In genomic region chr1:12157366-12158231, GRCh38 we compare ENCODE assay signal across 9 cellular contexts. TPM values are rescaled to one million over a fixed set of nuclear protein-coding genes. Genes with fewer than 3 reads are reported as not detected.
A peak's percentile ranks its signal among the peaks of the same experiment; 100 is the strongest.
DNase-seq lines count a peak whose midpoint lies in the region; ATAC-seq and TF ChIP-seq lines count a peak whose summit lies in the region.
"Had no signal": no experiment of that assay in that cellular context is flagged by ENCODE, and none has a peak within 500 bp of the region (broad histone marks: within the 10 kb centered on the region; RNA-seq: fewer than 3 reads in every experiment).

No MANE protein-coding gene starts in this region.

- H3K36me3 Mint-ChIP-seq in WTC11, result no peaks in the 10 kb centered on the region

- TF ChIP-seq CTCF in LNCaP clone FGC (IDR thresholded peaks at IDR 0.05; ENCODE audit: control insufficient read depth, extremely low read depth, insufficient read depth), result no peak
- no peak for TF ChIP-seq CTCF in osteoblast (IDR thresholded peaks at IDR 0.05; ENCODE audit: extremely low read depth, low read depth, low read length)
- TF ChIP-seq CTCF in WTC11 (IDR thresholded peaks at IDR 0.05), result no peak

- H3K27ac Mint-ChIP-seq in WTC11, result no peak overlapping the region

- H3K4me1 Mint-ChIP-seq in WTC11, result peaks cover 21% of the 10 kb centered on the region

- CTCF ChIA-PET in WTC11 (lab: Charles Lee), result interaction anchor here (1.8 kb wide), 1 partner anchor 33 kb away, joined by 4 read pairs; no protein-coding TSS in a partner anchor

- H3K27me3 Mint-ChIP-seq in WTC11 (ENCODE audit: low read depth), result peaks cover 2% of the 10 kb centered on the region; the same call in 1 of the 2 replicates

- no peak overlapping the region for H3K4me3 Mint-ChIP-seq in WTC11

- no peaks in the 10 kb centered on the region for H4K20me1 ChIP-seq in osteoblast (ENCODE audit: insufficient read depth, low read length)

- H3K4me1 ChIP-seq in osteoblast (ENCODE audit: insufficient read depth, low read length), result peaks cover 30% of the 10 kb centered on the region

- no peaks in the 10 kb centered on the region for H3K36me3 ChIP-seq in osteoblast (ENCODE audit: insufficient read depth, low read length)

- no peaks in the 10 kb centered on the region for H3K9me3 ChIP-seq in osteoblast (ENCODE audit: low read depth, low read length)

- H3K4me3 ChIP-seq in LNCaP clone FGC (ENCODE audit: low read depth, low read length), result no peak overlapping the region
- H3K4me3 ChIP-seq in osteoblast (ENCODE audit: insufficient read depth, low read length), result no peak overlapping the region

- DNase-seq in activated CD4-positive, alpha-beta T cell treated with anti-CD3 and anti-CD28 coated beads for 4 hours, result peak; percentile 49 to 50
- no peak for DNase-seq in activated CD4-positive, alpha-beta T cell treated with anti-CD3 and anti-CD28 coated beads for 1 hour
- DNase-seq in LNCaP clone FGC (ENCODE audit: low read depth) (peak; percentile 34), osteoblast (ENCODE audit: insufficient read length, low spot score, missing footprints) (peak; percentile 22), WTC11 (ENCODE audit: low spot score) (no peak), HUDEP-2 (lab: John Stamatoyannopoulos, UW; ENCODE audit: unreplicated experiment in 76 of 76) (no peak), midbrain (lab: John Stamatoyannopoulos, UW) (no peak)
- DNase-seq in activated naive CD4-positive, alpha-beta T cell treated with anti-CD3 and anti-CD28 coated beads, Interleukin-2, amount 50 U/mL, for 16 hours, result peak; percentile 40
- DNase-seq: small intestine had no signal

- ATAC-seq in WTC11, result no peak

- no peak overlapping the region for H3K4me2 ChIP-seq in osteoblast (ENCODE audit: insufficient read depth, low read length)

- no peaks in the 10 kb centered on the region for H3K9me3 Mint-ChIP-seq in WTC11

- peak overlapping the region; percentile 17 for H2AFZ ChIP-seq in osteoblast (ENCODE audit: low read length)

- H3K27ac ChIP-seq in osteoblast (ENCODE audit: low read depth, low read length), result no peak overlapping the region

- POLR2A ChIA-PET in WTC11 (lab: Charles Lee), result no interaction called here

- H3K27me3 ChIP-seq in osteoblast (ENCODE audit: insufficient read depth, low read length), result no peaks in the 10 kb centered on the region

- H3K79me2 ChIP-seq in osteoblast (ENCODE audit: insufficient read depth, low read length), result no peaks in the 10 kb centered on the region

TF ChIP-seq in WTC11, 78 proteins besides CTCF, POLR2A, EP300 and RAD21 (continues in another document):
- TF ChIP-seq NFATC4 (CRISPR knock-in tag; IDR thresholded peaks at IDR 0.05) (no peak), TEAD1 (CRISPR knock-in tag; IDR thresholded peaks at IDR 0.05) (no peak), NR2C2 (CRISPR knock-in tag; IDR thresholded peaks at IDR 0.05) (no peak), OVOL2 (CRISPR knock-in tag; IDR thresholded peaks at IDR 0.05; ENCODE audit: borderline replicate concordance) (no peak), IRF1 (CRISPR knock-in tag; IDR thresholded peaks at IDR 0.05) (no peak), PRRX2 (CRISPR knock-in tag; IDR thresholded peaks at IDR 0.05) (no peak), PRDM15 (CRISPR knock-in tag; IDR thresholded peaks at IDR 0.05) (no peak), ZSCAN18 (CRISPR knock-in tag; IDR thresholded peaks at IDR 0.05) (no peak), ZNF423 (CRISPR knock-in tag; IDR thresholded peaks at IDR 0.05) (no peak), MLX (CRISPR knock-in tag; IDR thresholded peaks at IDR 0.05) (no peak), USF2 (CRISPR knock-in tag; IDR thresholded peaks at IDR 0.05) (no peak), ZBTB43 (CRISPR knock-in tag; IDR thresholded peaks at IDR 0.05) (no peak), JUN (CRISPR knock-in tag; IDR thresholded peaks at IDR 0.05) (no peak), ATF3 (CRISPR knock-in tag; conservative IDR thresholded peaks at IDR 0.05) (no peak)

RNA-seq across cellular contexts. Expression of gene TNFRSF1B, which starts 9.2 kb away (rescaled TPM):
- total RNA-seq in osteoblast (11.2 and 12.7 TPM in 2 replicates), WTC11 (2021) (1.6 to 2.7 TPM (median 2.1 TPM) in 3 replicates)

Comparison
In these comparisons a context has a peak if more than half of its experiments do, and no peak if none do; other contexts are left out.
1. DNase-seq: peak in activated CD4-positive, alpha-beta T cell treated with anti-CD3 and anti-CD28 coated beads for 4 hours (2 of 2), LNCaP clone FGC (single experiment), activated naive CD4-positive, alpha-beta T cell treated with anti-CD3 and anti-CD28 coated beads, Interleukin-2, amount 50 U/mL, for 16 hours (single experiment) and osteoblast (single experiment); none in activated CD4-positive, alpha-beta T cell treated with anti-CD3 and anti-CD28 coated beads for 1 hour (single experiment), WTC11 (single experiment), HUDEP-2 (0 of 76) and midbrain (single experiment).